9 cellular contexts compared by ENCODE assay signal in the genomic region with DNA sequence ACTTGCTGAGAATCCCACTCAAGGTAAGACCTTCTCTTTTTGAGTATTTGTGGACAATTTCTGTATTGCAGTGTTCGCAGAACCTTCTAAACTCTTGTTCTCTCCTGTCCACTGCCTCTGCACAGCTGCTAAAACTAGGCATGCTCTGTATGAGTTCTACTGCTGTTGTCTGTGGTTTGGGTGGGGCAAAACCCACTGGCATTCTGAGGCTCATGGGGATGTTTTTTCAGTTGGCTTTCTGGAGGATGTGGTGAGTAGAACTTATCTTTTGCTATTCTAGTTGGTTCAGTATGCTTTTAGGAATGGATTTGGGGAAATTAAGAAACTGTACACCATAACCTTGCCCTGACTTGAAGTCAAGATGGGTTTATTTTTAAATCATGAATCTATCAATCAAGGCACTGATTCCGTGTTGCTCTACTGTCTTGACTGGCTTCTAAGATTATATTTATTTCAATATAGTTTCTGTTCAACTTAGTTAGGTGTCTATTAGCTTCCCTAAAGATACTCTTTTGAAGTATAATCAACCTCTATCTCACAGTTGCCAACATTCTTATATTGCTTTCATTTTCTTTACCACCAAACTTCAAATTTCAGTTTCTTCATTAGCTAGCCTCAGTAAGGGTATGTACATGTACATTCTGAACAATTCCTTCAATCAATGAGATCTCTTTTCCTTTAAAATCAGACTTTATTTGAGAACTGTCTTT. TPM values are rescaled to one million over a fixed set of nuclear protein-coding genes. Genes with fewer than 3 reads are reported as not detected.
A peak's percentile ranks its signal among the peaks of the same experiment; 100 is the strongest.
DNase-seq lines count a peak whose midpoint lies in the region; ATAC-seq and TF ChIP-seq lines count a peak whose summit lies in the region.
"Had no signal": no experiment of that assay in that cellular context is flagged by ENCODE, and none has a peak within 500 bp of the region (broad histone marks: within the 10 kb centered on the region; RNA-seq: fewer than 3 reads in every experiment).

No MANE protein-coding gene starts in this region.

- DNase-seq in RPMI7951 (ENCODE audit: low read depth): peak; percentile 95
- peak; percentile 67 for DNase-seq in activated naive CD4-positive, alpha-beta T cell treated with anti-CD3 and anti-CD28 coated beads for 36 hours
- DNase-seq in naive B cell: peak; percentile 68
- DNase-seq in NCI-H2107 (lab: John Stamatoyannopoulos, UW): no peak
- DNase-seq in NCI-H69 (lab: John Stamatoyannopoulos, UW): no peak
- no peak for DNase-seq in vagina (ENCODE audit: extremely low spot score in 2 of 2)

- peaks cover 12% of the 10 kb centered on the region for H3K9me3 Mint-ChIP-seq in activated naive CD4-positive, alpha-beta T cell treated with anti-CD3 and anti-CD28 coated beads for 36 hours
- peaks cover 0 to 20% (median 11%) of the 10 kb centered on the region in 7 donors for H3K9me3 Mint-ChIP-seq in naive B cell

- no peaks in the 10 kb centered on the region for H3K36me3 ChIP-seq in vagina

- CTCF ChIA-PET in activated naive CD4-positive, alpha-beta T cell treated with anti-CD3 and anti-CD28 coated beads for 36 hours (lab: Charles Lee): interaction anchor here (1.0 kb wide), 1 partner anchor 27 kb away, joined by 3 read pairs; no protein-coding TSS in a partner anchor

- peak overlapping the region; percentile 61 for H3K4me3 Mint-ChIP-seq in activated naive CD4-positive, alpha-beta T cell treated with anti-CD3 and anti-CD28 coated beads for 36 hours
- peak overlapping the region; percentile 84 to 95 (median 92) for H3K4me3 Mint-ChIP-seq in naive B cell
- H3K4me3 Mint-ChIP-seq: brain had no signal

- H3K4me3 ChIP-seq in vagina: no peak overlapping the region

- no peak for TF ChIP-seq CTCF in vagina (IDR thresholded peaks at IDR 0.05)

- H3K27me3 ChIP-seq in vagina: no peaks in the 10 kb centered on the region

- no peak for TF ChIP-seq POLR2A in vagina (IDR thresholded peaks at IDR 0.05)

- intact Hi-C loops in activated naive CD4-positive, alpha-beta T cell treated with anti-CD3 and anti-CD28 coated beads for 36 hours (cut with micrococcal nuclease): loop anchor here (1.0 to 5.0 kb wide), 4 partner anchors 8 to 975 kb away; partner anchors contain the start of genes C1GALT1 and MIOS
- intact Hi-C loops in vagina (cut with DNase I): no loop called here

- H3K36me3 Mint-ChIP-seq in activated naive CD4-positive, alpha-beta T cell treated with anti-CD3 and anti-CD28 coated beads for 36 hours (ENCODE audit: low read depth): peaks cover 8% of the 10 kb centered on the region
- peaks cover 10 to 25% of the 10 kb centered on the region in 2 donors for H3K36me3 Mint-ChIP-seq in naive B cell
- H3K36me3 Mint-ChIP-seq: brain had no signal

- ATAC-seq in GM18907 (IDR thresholded peaks at IDR 0.05; ENCODE audit: unreplicated experiment) (peak; percentile 94), HG02973 (IDR thresholded peaks at IDR 0.05; ENCODE audit: unreplicated experiment) (peak; percentile 74), naive B cell (ENCODE audit: low read depth in 2 of 2) (peak; percentile 84 to 85)

- no peaks in the 10 kb centered on the region for H3K27me3 Mint-ChIP-seq in activated naive CD4-positive, alpha-beta T cell treated with anti-CD3 and anti-CD28 coated beads for 36 hours (ENCODE audit: low read depth)
- H3K27me3 Mint-ChIP-seq in naive B cell: no peaks in the 10 kb centered on the region

- no peak overlapping the region for H3K27ac ChIP-seq in vagina

- H3K27ac Mint-ChIP-seq in activated naive CD4-positive, alpha-beta T cell treated with anti-CD3 and anti-CD28 coated beads for 36 hours: peak overlapping the region; percentile 81
- peak overlapping the region; percentile 64 to 97 (median 87) for H3K27ac Mint-ChIP-seq in naive B cell

- no peaks in the 10 kb centered on the region for H3K4me1 ChIP-seq in vagina

- H3K4me1 Mint-ChIP-seq in activated naive CD4-positive, alpha-beta T cell treated with anti-CD3 and anti-CD28 coated beads for 36 hours (ENCODE audit: low read depth): peaks cover 49% of the 10 kb centered on the region
- peaks cover 43 to 50% (median 48%) of the 10 kb centered on the region in 3 donors for H3K4me1 Mint-ChIP-seq in naive B cell
- H3K4me1 Mint-ChIP-seq: brain had no signal

- H3K9me3 ChIP-seq in vagina: no peaks in the 10 kb centered on the region

RNA-seq across cellular contexts. Expression of gene C1GALT1, which starts 25.0 kb away (rescaled TPM):
- 44.9 and 60.0 TPM in 2 replicates for total RNA-seq in RPMI7951 (2014; rRNA removed; shearing (Covaris generic))
- 10 to 100 TPM; 25.7 to 29.1 TPM for total RNA-seq in activated naive CD4-positive, alpha-beta T cell treated with anti-CD3 and anti-CD28 coated beads for 36 hours
- polyA plus RNA-seq in naive B cell (ENCODE audit: low read depth in 6 of 6): 100 to 1,000 TPM in 1 of 6 donors, 10 to 100 TPM in 5; 56.2 to 102 (median 83.6) TPM
- 29.0 TPM for total RNA-seq in vagina

Comparison
In these comparisons a context has a peak if more than half of its experiments do, and no peak if none do; other contexts are left out.
1. DNase-seq: peak in RPMI7951 (single experiment), activated naive CD4-positive, alpha-beta T cell treated with anti-CD3 and anti-CD28 coated beads for 36 hours (single experiment) and naive B cell (single experiment); none in NCI-H2107 (single experiment), NCI-H69 (single experiment) and vagina (0 of 2).
2. Peak in every context shown above with its lines, with median percentiles within 50 percentile points of each other: ATAC-seq.